ENCODE assay signal across 8 cellular contexts in the genomic region with DNA sequence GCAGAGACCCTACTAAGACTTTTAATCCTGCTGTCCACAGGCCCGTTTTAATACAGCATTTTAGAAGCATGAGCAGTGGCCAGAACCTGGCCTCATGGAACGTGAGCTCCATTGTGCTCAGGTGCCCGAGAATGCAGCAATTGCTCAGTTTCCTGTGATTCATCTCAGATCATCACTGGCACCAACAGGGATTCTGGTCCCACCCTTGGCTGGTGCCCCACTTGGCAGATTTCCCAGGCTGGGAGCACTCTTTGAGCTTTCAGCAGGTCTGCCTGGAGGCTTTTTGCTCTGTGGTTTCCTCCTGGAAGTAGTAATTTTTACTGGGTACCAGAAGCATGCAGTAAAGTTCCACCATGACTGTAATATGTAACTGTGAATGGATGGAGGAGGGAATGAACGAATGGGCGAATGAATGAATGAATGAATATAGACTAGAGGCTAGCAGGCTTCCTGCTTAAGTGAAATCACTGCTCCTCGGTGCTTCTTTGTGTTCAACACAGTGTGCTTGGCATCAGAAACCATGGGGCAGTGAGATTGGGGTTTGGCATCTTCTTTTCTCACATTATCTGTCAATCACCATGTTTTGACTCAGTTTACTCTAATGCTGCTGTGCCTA.
DNase-seq lines count a peak whose midpoint lies in the region; ATAC-seq and TF ChIP-seq lines count a peak whose summit lies in the region.

No MANE protein-coding gene starts in this region.

- H3K9me3 ChIP-seq in BE2C (no peaks in the 10 kb centered on the region), KOPT-K1 (ENCODE audit: insufficient read depth, low read length, poor library complexity, severe bottlenecking) (no peaks in the 10 kb centered on the region)

- DNase-seq in BE2C (peak; percentile 91), astrocyte of the hippocampus (ENCODE audit: low read depth, low spot score) (peak; percentile 95), kidney epithelial cell (ENCODE audit: low read depth) (peak; percentile 90), D341Med (ENCODE audit: low spot score) (no peak)

- no peaks in the 10 kb centered on the region for H3K27me3 ChIP-seq in BE2C
- H3K27me3 ChIP-seq in kidney epithelial cell (ENCODE audit: control insufficient read depth, insufficient read depth, low read length) = no peaks in the 10 kb centered on the region

- ATAC-seq in HG03175 (IDR thresholded peaks at IDR 0.05; ENCODE audit: unreplicated experiment) = no peak
- ATAC-seq in HG02970 (IDR thresholded peaks at IDR 0.05; ENCODE audit: low FRiP score, unreplicated experiment) = no peak
- ATAC-seq in GM21737 (IDR thresholded peaks at IDR 0.05; ENCODE audit: unreplicated experiment) = no peak

- no peak overlapping the region for H3K4me3 ChIP-seq in BE2C (ENCODE audit: low read depth, low read length)
- H3K4me3 ChIP-seq in kidney epithelial cell (ENCODE audit: low read depth, low read length) = no peak overlapping the region

- peaks cover 52% of the 10 kb centered on the region for H3K4me1 ChIP-seq in BE2C

- TF ChIP-seq CTCF in BE2C (IDR thresholded peaks at IDR 0.05; ENCODE audit: low read depth, low read length) = no peak
- no peak for TF ChIP-seq CTCF in kidney epithelial cell (IDR thresholded peaks at IDR 0.05; ENCODE audit: insufficient read depth, low read length, poor library complexity, severe bottlenecking)

- H3K36me3 ChIP-seq in BE2C (no peaks in the 10 kb centered on the region), KOPT-K1 (ENCODE audit: insufficient read depth, low read length) (no peaks in the 10 kb centered on the region), kidney epithelial cell (ENCODE audit: control insufficient read depth, insufficient read depth, low read length) (no peaks in the 10 kb centered on the region)

- peak overlapping the region; percentile 59 for H3K27ac ChIP-seq in KOPT-K1 (ENCODE audit: low read depth, low read length, poor library complexity, severe bottlenecking)
